ENCODE assay signal across 20 cellular contexts in genomic region chr19:32543107-32543900, GRCh38. TPM values are rescaled to one million over a fixed set of nuclear protein-coding genes. Genes with fewer than 3 reads are reported as not detected.
DNase-seq lines count a peak whose midpoint lies in the region.
"Had no signal": no experiment of that assay in that cellular context is flagged by ENCODE, and none has a peak within 500 bp of the region (broad histone marks: within the 10 kb centered on the region; RNA-seq: fewer than 3 reads in every experiment).

No MANE protein-coding gene starts in this region.

- H3K27me3 ChIP-seq in SJSA1 (replicated peaks) = peaks cover 7% of the 10 kb centered on the region; the same call in 1 of the 2 replicates
- H3K27me3 ChIP-seq: foreskin keratinocyte, left lung, ovary had no signal

- DNase-seq in Daoy (ENCODE audit: low read depth) = peak; percentile 83
- peak; percentile 65 for DNase-seq in HT1080 (ENCODE audit: low read depth)
- DNase-seq in SJSA1 (ENCODE audit: low read depth in 1 of 2, low spot score in 2 of 2) = peak; percentile 68 to 70
- DNase-seq in glomerular visceral epithelial cell (ENCODE audit: extremely low spot score) = peak; percentile 11
- no peak for DNase-seq in superior temporal gyrus (ENCODE audit: extremely low spot score)
- no peak for DNase-seq in NK-92 (lab: John Stamatoyannopoulos, UW; ENCODE audit: unreplicated experiment)
- DNase-seq in NCI-H2029 (lab: John Stamatoyannopoulos, UW) = no peak
- no peak for DNase-seq in NCI-H187 treated with DMSO at 0.1 percent for 48 hours (lab: John Stamatoyannopoulos, UW)
- DNase-seq: activated CD4-positive, alpha-beta T cell treated with anti-CD3 and anti-CD28 coated beads, Interleukin-2, amount 10 ng/mL, durations not matched to agents 24 days and 14 days; activated CD8-positive, alpha-beta memory T cell treated with anti-CD3 and anti-CD28 coated beads, Interleukin-2, amount 50 U/mL, for 48 hours; activated gamma-delta T cell; KBM-7; left lung; NCI-H510A; ovary; substantia nigra; T-helper 9 cell had no signal

- H3K4me3 ChIP-seq in SJSA1 = no peak overlapping the region
- H3K4me3 ChIP-seq: coronary artery, left lung, ovary, SK-N-MC had no signal

- no peaks in the 10 kb centered on the region for H3K36me3 ChIP-seq in SJSA1
- H3K36me3 ChIP-seq: left lung, ovary had no signal

- H3K9me3 ChIP-seq in SJSA1 (replicated peaks) = no peaks in the 10 kb centered on the region
- H3K9me3 ChIP-seq: left lung, ovary had no signal

- no peak overlapping the region for H3K27ac ChIP-seq in SJSA1
- H3K27ac ChIP-seq: coronary artery, foreskin keratinocyte, left lung, ovary, SK-N-MC had no signal

- H3K4me1 ChIP-seq in SJSA1 (replicated peaks) = peaks cover 8% of the 10 kb centered on the region
- H3K4me1 ChIP-seq: foreskin keratinocyte, left lung had no signal

RNA-seq across cellular contexts. Expression of gene PDCD5, which starts 37.7 kb away (rescaled TPM):
- 310 and 410 TPM in 2 replicates for total RNA-seq in Daoy (2014; rRNA removed; shearing (Covaris generic))
- 239 and 252 TPM in 2 replicates for total RNA-seq in HT1080 (2014; rRNA removed; shearing (Covaris generic))
- polyA plus RNA-seq in HT1080 (2015; cell fraction: cytosol; rRNA removed) = 167 and 175 TPM in 2 replicates
- polyA plus RNA-seq in HT1080 (2015; cell fraction: nucleus; rRNA removed) = 67.1 and 71.0 TPM in 2 replicates
- 212 and 277 TPM in 2 replicates for total RNA-seq in SJSA1 (2014; rRNA removed; shearing (Covaris generic))

Comparison
In these comparisons a context has a peak if more than half of its experiments do, and no peak if none do; other contexts are left out.
1. DNase-seq: peak in Daoy (single experiment), HT1080 (single experiment), SJSA1 (2 of 2) and glomerular visceral epithelial cell (single experiment); none in superior temporal gyrus (single experiment), NK-92 (single experiment), NCI-H2029 (single experiment) and NCI-H187 treated with DMSO at 0.1 percent for 48 hours (single experiment).